In genomic region chr1:149712154-149713017, GRCh38 we compare ENCODE assay signal across 8 cellular contexts.
A peak's percentile ranks its signal among the peaks of the same experiment; 100 is the strongest.
DNase-seq lines count a peak whose midpoint lies in the region; TF ChIP-seq lines count a peak whose summit lies in the region.
"Not testable (repeated sequence)": the region's sequence is repeated elsewhere in the genome, so short reads cannot be mapped to it uniquely, and the experiment has no call there.

No MANE protein-coding gene starts in this region.

- not testable (repeated sequence) for TF ChIP-seq EP300 in Ishikawa (IDR thresholded peaks at IDR 0.05; ENCODE audit: borderline replicate concordance)

- H3K4me2 ChIP-seq in PC-9, result peak overlapping the region; percentile 73

- H3K9me2 ChIP-seq in PC-9 (ENCODE audit: insufficient read depth), result not testable (repeated sequence)

- peak overlapping the region; percentile 53; the same call in 1 of the 2 replicates for H3K4me3 ChIP-seq in PC-9
- peak overlapping the region; percentile 54 for H3K4me3 ChIP-seq in neuron (ENCODE audit: low read length)

- POLR2A ChIA-PET in PC-9 (lab: Charles Lee; ENCODE audit: unreplicated experiment), result not testable (repeated sequence)

- H2AFZ ChIP-seq in PC-9; neuron (ENCODE audit: low read depth, low read length): not testable (repeated sequence)

- not testable (repeated sequence) for H3K27ac Mint-ChIP-seq in chondrocyte (ENCODE audit: unreplicated experiment)

- H3K4me1 ChIP-seq in PC-9 (replicated peaks; ENCODE audit: insufficient read depth); neuron (ENCODE audit: insufficient read depth, low read length): not testable (repeated sequence)

- H3K27ac ChIP-seq in PC-9, result not testable (repeated sequence)

- not testable (repeated sequence) for H3K4me1 Mint-ChIP-seq in chondrocyte (ENCODE audit: low read depth)

- TF ChIP-seq RAD21 in Ishikawa (IDR thresholded peaks at IDR 0.05; ENCODE audit: low read depth), result not testable (repeated sequence)

- not testable (repeated sequence) for H3K27me3 Mint-ChIP-seq in chondrocyte (ENCODE audit: low read depth)

- not testable (repeated sequence) for H3K9me3 ChIP-seq in PC-9 (ENCODE audit: insufficient read depth, low read depth); neuron (ENCODE audit: low read length)

- not testable (repeated sequence) for H3K79me2 ChIP-seq in PC-9 (ENCODE audit: low read depth)

- H3K36me3 ChIP-seq in PC-9 (ENCODE audit: low read depth); neuron (ENCODE audit: insufficient read depth, low read length): not testable (repeated sequence)

- H3K4me3 Mint-ChIP-seq in chondrocyte (ENCODE audit: unreplicated experiment), result peak overlapping the region; percentile 33

- H3K27me3 ChIP-seq in PC-9 (ENCODE audit: insufficient read depth, low read depth); neuron (ENCODE audit: insufficient read depth, low read length): not testable (repeated sequence)

- BruUV-seq in PC-9 (replicated peaks; lab: Mats Ljungman, UMichigan), result not testable (repeated sequence)

- H3F3A ChIP-seq in PC-9 (ENCODE audit: insufficient read depth, low read depth), result not testable (repeated sequence)

- intact Hi-C loops in PC-9 (cut with micrococcal nuclease; ENCODE audit: unreplicated experiment), result not testable (repeated sequence)

- H3K36me3 Mint-ChIP-seq in chondrocyte (ENCODE audit: low read depth), result not testable (repeated sequence)

- CTCF ChIA-PET in PC-9 (lab: Charles Lee), result not testable (repeated sequence)

- TF ChIP-seq CTCF in PC-9 (conservative IDR thresholded peaks at IDR 0.05); chondrocyte (IDR thresholded peaks at IDR 0.05): not testable (repeated sequence)

- H4K20me1 ChIP-seq in PC-9 (ENCODE audit: insufficient read depth), result not testable (repeated sequence)

- not testable (repeated sequence) for H3K9me3 Mint-ChIP-seq in chondrocyte (ENCODE audit: low read depth)

- peak; percentile 64 for DNase-seq in COLO668 (lab: John Stamatoyannopoulos, UW; ENCODE audit: unreplicated experiment)
- peak; percentile 56 to 63 for DNase-seq in PC-9
- DNase-seq in activated CD8-positive, alpha-beta memory T cell treated with anti-CD3 and anti-CD28 coated beads, Interleukin-2, amount 50 U/mL, for 24 hours (ENCODE audit: extremely low read depth), result peak; percentile 47
- DNase-seq in chondrocyte (ENCODE audit: low spot score), result not testable (repeated sequence)
- DNase-seq in hippocampal formation (lab: John Stamatoyannopoulos, UW), result peak; percentile 0 to 1
- DNase-seq in stimulated activated CD8-positive, alpha-beta memory T cell treated with anti-CD3 and anti-CD28 coated beads, Interleukin-4, amount 100 ng/mL, for 48 hours, result peak; percentile 80

TF ChIP-seq in Ishikawa, 13 proteins besides CTCF, POLR2A, EP300 and RAD21:
- TF ChIP-seq CEBPB (IDR thresholded peaks at IDR 0.05), result 0 out of 2 replicates have a peak, but pooled peaks have one; percentile 4
- TF ChIP-seq TEAD4 (IDR thresholded peaks at IDR 0.05), result peak; percentile 86
